ENCODE assay signal across 8 cellular contexts in genomic region chr11:74948898-74949747, GRCh38. TPM values are rescaled to one million over a fixed set of nuclear protein-coding genes. Genes with fewer than 3 reads are reported as not detected.
DNase-seq lines count a peak whose midpoint lies in the region; ATAC-seq and TF ChIP-seq lines count a peak whose summit lies in the region.

Gene SPCS2, plus strand, starts transcription at chr11:74949266. Its CDS starts 20 bp downstream, at chr11:74949286.
Gene XRRA1, minus strand, starts transcription at chr11:74949091. Its CDS starts 8,213 bp downstream, at chr11:74940878.

- H3K4me3 ChIP-seq in gastroesophageal sphincter (peak within 1 kb of the TSS; percentile 82 to 92), neutrophil (ENCODE audit: low read depth in 1 of 2, low read length in 1 of 2) (peak within 1 kb of the TSS; percentile 81 to 91)

- no peaks in the 10 kb centered on the region for H3K27me3 Mint-ChIP-seq in activated naive CD4-positive, alpha-beta T cell treated with anti-CD3 and anti-CD28 coated beads, Interleukin-2, amount 10 ng/mL, durations not matched to agents 7 days and 5 days

- no peaks in the 10 kb centered on the region for H3K9me3 ChIP-seq in gastroesophageal sphincter
- H3K9me3 ChIP-seq in neutrophil: no peaks in the 10 kb centered on the region

- H3K4me3 Mint-ChIP-seq in activated naive CD4-positive, alpha-beta T cell treated with anti-CD3 and anti-CD28 coated beads, Interleukin-2, amount 10 ng/mL, durations not matched to agents 7 days and 5 days: peak within 1 kb of the TSS; percentile 91

- H3K4me1 ChIP-seq in gastroesophageal sphincter (peaks cover 2 to 52% (median 20%) of the 10 kb centered on the region in 3 donors), neutrophil (ENCODE audit: control insufficient read depth in 1 of 2, insufficient read depth in 1 of 2, low read depth in 1 of 2, low read length in 1 of 2) (peaks cover 22 to 26% of the 10 kb centered on the region in 2 experiments)

- H3K27ac Mint-ChIP-seq in activated naive CD4-positive, alpha-beta T cell treated with anti-CD3 and anti-CD28 coated beads, Interleukin-2, amount 10 ng/mL, durations not matched to agents 7 days and 5 days: peak within 1 kb of the TSS; percentile 89

- no peak for TF ChIP-seq EP300 in gastroesophageal sphincter (IDR thresholded peaks at IDR 0.05)

- peak; percentile 99 for ATAC-seq in gastroesophageal sphincter

- peak; percentile 60 to 64 for TF ChIP-seq POLR2A in gastroesophageal sphincter (IDR thresholded peaks at IDR 0.05)

- H3K27ac ChIP-seq in gastroesophageal sphincter: peak within 1 kb of the TSS; percentile 45 to 86 (median 84)
- H3K27ac ChIP-seq in neutrophil: peak within 1 kb of the TSS; percentile 83
- peak within 1 kb of the TSS; percentile 79 for H3K27ac ChIP-seq in substantia nigra (ENCODE audit: low read depth, low read length, poor library complexity, severe bottlenecking)

- TF ChIP-seq CTCF in gastroesophageal sphincter (IDR thresholded peaks at IDR 0.05) (peak in 1 of 4 experiments; percentile 8), neutrophil (IDR thresholded peaks at IDR 0.05) (peak; percentile 34)

- peaks cover 39% of the 10 kb centered on the region for H3K4me1 Mint-ChIP-seq in activated naive CD4-positive, alpha-beta T cell treated with anti-CD3 and anti-CD28 coated beads, Interleukin-2, amount 10 ng/mL, durations not matched to agents 7 days and 5 days

- H3K36me3 ChIP-seq in gastroesophageal sphincter (peaks cover 0 to 12% of the 10 kb centered on the region in 2 donors), neutrophil (peaks cover 7% of the 10 kb centered on the region)

- in situ Hi-C loops in SK-MEL-5 (cut with HindIII; ENCODE audit: low pct_unique_long_range_greater_than_20kb, low sequenced_read_pairs): no loop called here

- H3K36me3 Mint-ChIP-seq in activated naive CD4-positive, alpha-beta T cell treated with anti-CD3 and anti-CD28 coated beads, Interleukin-2, amount 10 ng/mL, durations not matched to agents 7 days and 5 days: peaks cover 30% of the 10 kb centered on the region

- POLR2A ChIA-PET in HEK293T (lab: Yijun Ruan, JAX): interaction anchor here (0.7 to 1.4 kb wide), 8 partner anchors 9 to 293 kb away, joined by 3 to 5 read pairs (median 3); partner anchors contain the start of gene NEU3

- CTCF ChIA-PET in HEK293T (lab: Yijun Ruan, JAX): no interaction called here
- CTCF ChIA-PET in activated naive CD4-positive, alpha-beta T cell treated with anti-CD3 and anti-CD28 coated beads, Interleukin-2, amount 10 ng/mL, durations not matched to agents 7 days and 5 days (lab: Charles Lee): interaction anchor here (1.4 kb wide), 1 partner anchor 20 kb away, joined by 8 read pairs; no protein-coding TSS in a partner anchor

- H3K27me3 ChIP-seq in gastroesophageal sphincter: no peaks in the 10 kb centered on the region
- H3K27me3 ChIP-seq in neutrophil: no peaks in the 10 kb centered on the region

- DNase-seq in GF-D8 (lab: John Stamatoyannopoulos, UW) (peak; percentile 93), HEK293T (ENCODE audit: extremely low spot score) (peak; percentile 96), MV-4-11 (lab: John Stamatoyannopoulos, UW) (peak; percentile 97), SK-MEL-5 (ENCODE audit: low read depth, low spot score) (peak; percentile 100), substantia nigra (lab: John Stamatoyannopoulos, UW) (peak; percentile 87 to 99 (median 97))
- DNase-seq in activated naive CD4-positive, alpha-beta T cell treated with anti-CD3 and anti-CD28 coated beads, Interleukin-2, amount 10 ng/mL, durations not matched to agents 7 days and 5 days: peak; percentile 99

- H3K9me3 Mint-ChIP-seq in activated naive CD4-positive, alpha-beta T cell treated with anti-CD3 and anti-CD28 coated beads, Interleukin-2, amount 10 ng/mL, durations not matched to agents 7 days and 5 days: no peaks in the 10 kb centered on the region

- WGBS in gastroesophageal sphincter (ENCODE audit: low coverage in 1 of 2), 2 donors: 0% methylated on average over 11 to 13 of the region's 66 CpGs

TF ChIP-seq in HEK293T, 16 proteins besides CTCF, POLR2A, EP300 and RAD21:
- TF ChIP-seq LEF1 (IDR thresholded peaks at IDR 0.05; ENCODE audit: borderline replicate concordance): no peak
- peak; percentile 27; the same call in 1 of the 2 replicates for TF ChIP-seq ELF4 (IDR thresholded peaks at IDR 0.05)
- no peak for TF ChIP-seq FOXM1 (IDR thresholded peaks at IDR 0.05; ENCODE audit: borderline replicate concordance)
- no peak for TF ChIP-seq HDGF (IDR thresholded peaks at IDR 0.05; ENCODE audit: borderline replicate concordance)
- peak; percentile 82 for TF ChIP-seq PKNOX1 (IDR thresholded peaks at IDR 0.05)
- peak; percentile 39; the same call in 1 of the 2 replicates for TF ChIP-seq NFRKB (IDR thresholded peaks at IDR 0.05)
- no peak for TF ChIP-seq BHLHE40 (IDR thresholded peaks at IDR 0.05; ENCODE audit: borderline replicate concordance)
- TF ChIP-seq TARDBP (IDR thresholded peaks at IDR 0.05): no peak
- no peak for TF ChIP-seq FOXK2 (IDR thresholded peaks at IDR 0.05)
- TF ChIP-seq ARNT (IDR thresholded peaks at IDR 0.05): no peak
- no peak for TF ChIP-seq CTBP1 (IDR thresholded peaks at IDR 0.05; ENCODE audit: borderline replicate concordance)
- TF ChIP-seq FOXA1 (IDR thresholded peaks at IDR 0.05): no peak
- peak; percentile 90 for TF ChIP-seq L3MBTL2 (conservative IDR thresholded peaks at IDR 0.05)
TF ChIP-seq in HEK293T: peak in this region for 4.

RNA-seq across cellular contexts. Expression of gene SPCS2, which starts in this region (rescaled TPM):
- 166 and 168 TPM in 2 replicates for total RNA-seq in SK-MEL-5 (2014; rRNA removed; shearing (Covaris generic))
- polyA plus RNA-seq in SK-MEL-5 (2015; cell fraction: cytosol; rRNA removed): 168 and 264 TPM in 2 replicates
- polyA plus RNA-seq in SK-MEL-5 (2015; cell fraction: nucleus; rRNA removed): 49.3 and 78.1 TPM in 2 replicates
- 10 to 100 TPM; 27.2 to 49.5 (median 37.0) TPM for total RNA-seq in gastroesophageal sphincter

RNA-seq across cellular contexts. Expression of gene XRRA1, which starts in this region (rescaled TPM):
- total RNA-seq in SK-MEL-5 (2014; rRNA removed; shearing (Covaris generic)): 25.5 and 30.0 TPM in 2 replicates
- polyA plus RNA-seq in SK-MEL-5 (2015; cell fraction: cytosol; rRNA removed): 23.9 and 30.3 TPM in 2 replicates
- 31.4 and 40.9 TPM in 2 replicates for polyA plus RNA-seq in SK-MEL-5 (2015; cell fraction: nucleus; rRNA removed)
- total RNA-seq in gastroesophageal sphincter: 10 to 100 TPM in 3 of 4 donors, 1 to 10 TPM in 1; 9.6 to 33.0 (median 12.6) TPM

Comparison
In these comparisons a context has a peak if more than half of its experiments do, and no peak if none do; other contexts are left out.
1. Peak in every context shown above with its lines: DNase-seq, ATAC-seq, H3K4me3 ChIP-seq and H3K27ac ChIP-seq.